15 cellular contexts compared by ENCODE assay signal in the genomic region with DNA sequence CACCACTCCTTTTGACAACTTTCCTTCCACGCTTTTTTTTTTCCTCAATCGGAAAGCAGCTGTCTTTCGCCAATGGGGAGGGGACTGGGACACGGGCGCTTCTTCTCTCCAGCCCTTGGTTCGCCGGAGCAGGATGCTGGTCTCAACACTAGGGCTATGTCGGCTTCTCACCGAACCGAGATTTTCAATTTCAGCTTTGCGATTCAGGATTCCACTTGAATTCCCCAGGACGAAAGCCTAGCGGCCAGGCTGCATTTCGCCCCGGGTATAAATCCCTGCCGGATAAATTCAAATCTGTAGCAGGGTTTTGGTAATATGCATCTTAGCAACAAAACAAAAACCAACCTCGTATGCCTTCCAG. TPM values are rescaled to one million over a fixed set of nuclear protein-coding genes. Genes with fewer than 3 reads are reported as not detected.
DNase-seq lines count a peak whose midpoint lies in the region; ATAC-seq, FAIRE-seq and TF ChIP-seq lines count a peak whose summit lies in the region.
"Had no signal": no experiment of that assay in that cellular context is flagged by ENCODE, and none has a peak within 500 bp of the region (broad histone marks: within the 10 kb centered on the region; RNA-seq: fewer than 3 reads in every experiment).

No MANE protein-coding gene starts in this region.

- peaks cover 83% of the 10 kb centered on the region for H3K27me3 Mint-ChIP-seq in activated CD4-positive, alpha-beta T cell treated with anti-CD3 and anti-CD28 coated beads, Interleukin-2, amount 10 ng/mL, durations not matched to agents 7 days and 5 days

- TF ChIP-seq CTCF in endothelial cell of umbilical vein (IDR thresholded peaks at IDR 0.05; ENCODE audit: extremely low read depth in 1 of 2, insufficient read depth in 1 of 2, low read depth in 1 of 2, low read length in 2 of 2) = no peak
- TF ChIP-seq CTCF in upper lobe of left lung (IDR thresholded peaks at IDR 0.05) = no peak

- no peak overlapping the region for H3K27ac ChIP-seq in HUES64 (ENCODE audit: low read depth, low read length)
- no peak overlapping the region for H3K27ac ChIP-seq in endothelial cell of umbilical vein (ENCODE audit: insufficient read depth, low read depth, low read length)
- H3K27ac ChIP-seq in neuronal stem cell (replicated peaks; ENCODE audit: low read length) = no peak overlapping the region
- no peak overlapping the region for H3K27ac ChIP-seq in upper lobe of left lung
- H3K27ac ChIP-seq: vagina, WERI-Rb-1 had no signal

- POLR2A ChIA-PET in activated CD4-positive, alpha-beta T cell treated with anti-CD3 and anti-CD28 coated beads, Interleukin-2, amount 10 ng/mL, durations not matched to agents 7 days and 5 days (lab: Charles Lee) = no interaction called here
- POLR2A ChIA-PET in endothelial cell of umbilical vein (lab: Charles Lee) = no interaction called here

- peaks cover 2% of the 10 kb centered on the region for H3K36me3 Mint-ChIP-seq in activated CD4-positive, alpha-beta T cell treated with anti-CD3 and anti-CD28 coated beads, Interleukin-2, amount 10 ng/mL, durations not matched to agents 7 days and 5 days (ENCODE audit: low read depth)

- H3K9me1 ChIP-seq in endothelial cell of umbilical vein (replicated peaks; ENCODE audit: control insufficient read depth, extremely low read depth, insufficient read depth, low read length) = no peaks in the 10 kb centered on the region

- peak overlapping the region; percentile 72 for H3K27ac Mint-ChIP-seq in activated CD4-positive, alpha-beta T cell treated with anti-CD3 and anti-CD28 coated beads, Interleukin-2, amount 10 ng/mL, durations not matched to agents 7 days and 5 days

- CTCF ChIA-PET in activated CD4-positive, alpha-beta T cell treated with anti-CD3 and anti-CD28 coated beads, Interleukin-2, amount 10 ng/mL, durations not matched to agents 7 days and 5 days (lab: Charles Lee) = no interaction called here
- CTCF ChIA-PET in endothelial cell of umbilical vein (lab: Charles Lee) = interaction anchor here (0.9 kb wide), 1 partner anchor 8 kb away, joined by 3 read pairs; no protein-coding TSS in a partner anchor

- H3K4ac ChIP-seq in neuronal stem cell (ENCODE audit: low read length) = no peak overlapping the region

- H3K79me2 ChIP-seq in endothelial cell of umbilical vein (ENCODE audit: control insufficient read depth, insufficient read depth, low read length) = no peaks in the 10 kb centered on the region

- no peak overlapping the region for H4K91ac ChIP-seq in neuronal stem cell (ENCODE audit: low read depth, low read length, poor library complexity)

- H3K4me3 ChIP-seq in HUES64 (ENCODE audit: low read length) (peak overlapping the region; percentile 51), endothelial cell of umbilical vein (replicated peaks in 1 of 3; ENCODE audit: insufficient read depth in 1 of 3, low read depth in 1 of 3, low read length in 3 of 3) (peak overlapping the region in 1 of 3 experiments; percentile 30), neuronal stem cell (ENCODE audit: low read length in 2 of 2) (peak overlapping the region in 1 of 2 donors; percentile 43), upper lobe of left lung (no peak overlapping the region)

- H3K4me1 ChIP-seq in HUES64 (ENCODE audit: insufficient read depth, low read length) (peaks cover 29% of the 10 kb centered on the region), endothelial cell of umbilical vein (ENCODE audit: control insufficient read depth, extremely low read depth, insufficient read depth, low read length) (peaks cover 6% of the 10 kb centered on the region), neuronal stem cell (ENCODE audit: control insufficient read depth in 2 of 2, insufficient read depth in 1 of 2, low read depth in 1 of 2, low read length in 2 of 2) (peaks cover 7 to 9% of the 10 kb centered on the region in 2 donors), upper lobe of left lung (peaks cover 5 to 18% (median 11%) of the 10 kb centered on the region in 4 donors)

- no peak overlapping the region for H2BK5ac ChIP-seq in neuronal stem cell (ENCODE audit: low read length)

- no peak overlapping the region for H3K14ac ChIP-seq in neuronal stem cell (ENCODE audit: low read length)

- peak overlapping the region; percentile 30 for H3K4me3 Mint-ChIP-seq in activated CD4-positive, alpha-beta T cell treated with anti-CD3 and anti-CD28 coated beads, Interleukin-2, amount 10 ng/mL, durations not matched to agents 7 days and 5 days

- 0% methylated on average over 16 of the region's 17 CpGs for WGBS in HUES64
- no CpG with 5 or more reads among the region's 17 CpGs for WGBS in neuronal stem cell (ENCODE audit: extremely low coverage in 2 of 2, insufficient read length in 2 of 2, insufficient replicate concordance in 1 of 2), 2 donors
- 10 to 11% methylated on average over 17 of the region's 17 CpGs for WGBS in upper lobe of left lung, 2 donors

- H3K9me3 Mint-ChIP-seq in activated CD4-positive, alpha-beta T cell treated with anti-CD3 and anti-CD28 coated beads, Interleukin-2, amount 10 ng/mL, durations not matched to agents 7 days and 5 days = peaks cover 5% of the 10 kb centered on the region

- no peak overlapping the region for H2BK12ac ChIP-seq in neuronal stem cell (ENCODE audit: low read length)

- H3K36me3 ChIP-seq in HUES64 (ENCODE audit: insufficient read depth, low read length) (no peaks in the 10 kb centered on the region), endothelial cell of umbilical vein (ENCODE audit: control insufficient read depth in 2 of 2, extremely low read depth in 1 of 2, insufficient read depth in 2 of 2, low read length in 2 of 2) (no peaks in the 10 kb centered on the region), neuronal stem cell (replicated peaks in 1 of 2; ENCODE audit: control insufficient read depth in 2 of 2, insufficient read depth in 2 of 2, low read length in 2 of 2) (no peaks in the 10 kb centered on the region), upper lobe of left lung (no peaks in the 10 kb centered on the region)
- H3K36me3 ChIP-seq: vagina, WERI-Rb-1 had no signal

- dilution Hi-C loops in endothelial cell of umbilical vein (cut with MboI; ENCODE audit: extremely low pct_ligation_motif_present, low sequenced_read_pairs) = no loop called here

- no TSS peak for BruUV-seq in endothelial cell of umbilical vein (replicated peaks; lab: Mats Ljungman, UMichigan)

- H2BK15ac ChIP-seq in neuronal stem cell (ENCODE audit: low read length) = no peak overlapping the region

- FAIRE-seq in endothelial cell of umbilical vein (lab: Jason Lieb, UNC) = no peak
- FAIRE-seq: GM18507 had no signal

- intact Hi-C loops in endothelial cell of umbilical vein (cut with micrococcal nuclease) = loop anchor here (5.0 kb wide), 1 partner anchor 273 kb away; no protein-coding TSS in a partner anchor

- TF ChIP-seq EP300 in upper lobe of left lung (IDR thresholded peaks at IDR 0.05) = no peak

- no peak overlapping the region for H3K18ac ChIP-seq in neuronal stem cell (ENCODE audit: low read length)

- no peak for ATAC-seq in upper lobe of left lung (ENCODE audit: low FRiP score in 2 of 2)
- no peak for ATAC-seq in HG03342 (IDR thresholded peaks at IDR 0.05; ENCODE audit: unreplicated experiment)

- H3K79me1 ChIP-seq in neuronal stem cell (ENCODE audit: low read depth, low read length) = no peaks in the 10 kb centered on the region

- H3K23ac ChIP-seq in neuronal stem cell (ENCODE audit: low read depth, low read length, poor library complexity) = no peak overlapping the region

- H3K4me2 ChIP-seq in endothelial cell of umbilical vein (ENCODE audit: insufficient read depth, low read length) = peak overlapping the region; percentile 34
- H3K4me2 ChIP-seq in neuronal stem cell (ENCODE audit: insufficient read depth, low read length, poor library complexity, severe bottlenecking) = peak overlapping the region; percentile 89

- no peak for DNase-seq in activated CD4-positive, alpha-beta T cell treated with anti-CD3 and anti-CD28 coated beads, Interleukin-2, amount 10 ng/mL, durations not matched to agents 7 days and 5 days
- DNase-seq in activated CD4-positive, alpha-beta T cell treated with anti-CD3 and anti-CD28 coated beads for 48 hours = no peak
- DNase-seq in endothelial cell of umbilical vein (ENCODE audit: low read depth, low spot score) (no peak), neuronal stem cell (ENCODE audit: low spot score) (no peak), NCI-H1694 treated with DMSO at 0.1 percent for 48 hours (lab: John Stamatoyannopoulos, UW) (no peak), upper lobe of left lung (no peak)
- DNase-seq: activated effector memory CD4-positive, alpha-beta T cell treated with anti-CD3 and anti-CD28 coated beads, Interleukin-2, amount 50 U/mL, for 16 hours; NCI-H524 treated with DMSO at 0.1 percent for 48 hours; SHP77 treated with DMSO at 0.1 percent for 48 hours; WERI-Rb-1 had no signal

- H3K27me3 ChIP-seq in HUES64 (ENCODE audit: insufficient read depth, low read length) = peaks cover 100% of the 10 kb centered on the region
- peaks cover 76 to 100% of the 10 kb centered on the region in 2 experiments for H3K27me3 ChIP-seq in endothelial cell of umbilical vein (ENCODE audit: control insufficient read depth in 2 of 2, insufficient read depth in 2 of 2, low read length in 2 of 2)
- H3K27me3 ChIP-seq in neuronal stem cell (ENCODE audit: control insufficient read depth in 3 of 3, insufficient read depth in 3 of 3, low read depth in 1 of 3, low read length in 3 of 3) = peaks cover 25 to 97% (median 70%) of the 10 kb centered on the region in 3 experiments
- peaks cover 0 to 80% (median 37%) of the 10 kb centered on the region in 4 donors for H3K27me3 ChIP-seq in upper lobe of left lung

- H3K9ac ChIP-seq in HUES64 (ENCODE audit: low read depth, low read length) (no peak overlapping the region), endothelial cell of umbilical vein (replicated peaks; ENCODE audit: extremely low read depth, insufficient read depth, low read length) (no peak overlapping the region), neuronal stem cell (ENCODE audit: low read depth, low read length, poor library complexity) (no peak overlapping the region)

- TF ChIP-seq POLR2A in endothelial cell of umbilical vein (IDR thresholded peaks at IDR 0.05; ENCODE audit: low read depth, low read length) (no peak), upper lobe of left lung (IDR thresholded peaks at IDR 0.05) (no peak)

- peaks cover 6% of the 10 kb centered on the region for H3K4me1 Mint-ChIP-seq in activated CD4-positive, alpha-beta T cell treated with anti-CD3 and anti-CD28 coated beads, Interleukin-2, amount 10 ng/mL, durations not matched to agents 7 days and 5 days

- no peak overlapping the region for H2AK5ac ChIP-seq in neuronal stem cell (ENCODE audit: low read depth, low read length)

- H2BK120ac ChIP-seq in neuronal stem cell (ENCODE audit: low read depth, low read length) = no peak overlapping the region

- H3K9me3 ChIP-seq in HUES64 (ENCODE audit: insufficient read depth, low read depth, low read length) = no peaks in the 10 kb centered on the region
- H3K9me3 ChIP-seq in endothelial cell of umbilical vein (replicated peaks; ENCODE audit: control insufficient read depth, insufficient read depth, low read length) = no peaks in the 10 kb centered on the region
- H3K9me3 ChIP-seq in neuronal stem cell (replicated peaks in 1 of 2; ENCODE audit: control insufficient read depth in 2 of 2, insufficient read depth in 1 of 2, low read depth in 1 of 2, low read length in 2 of 2) = peaks cover 0 to under 1% of the 10 kb centered on the region in 2 donors
- no peaks in the 10 kb centered on the region for H3K9me3 ChIP-seq in upper lobe of left lung
- H3K9me3 ChIP-seq: vagina had no signal

- no peak overlapping the region for H4K8ac ChIP-seq in neuronal stem cell (ENCODE audit: low read depth, low read length)

- H4K20me1 ChIP-seq in endothelial cell of umbilical vein (replicated peaks; ENCODE audit: control insufficient read depth, extremely low read depth, insufficient read depth, low read length) = no peaks in the 10 kb centered on the region

- H2AFZ ChIP-seq in endothelial cell of umbilical vein (ENCODE audit: low read depth, low read length) = no peak overlapping the region
- peak overlapping the region; percentile 92 for H2AFZ ChIP-seq in neuronal stem cell (ENCODE audit: low read length)

RNA-seq across cellular contexts. Expression of a gene that starts 7.9 kb away (rescaled TPM):
- under 1 TPM; 0.17 to 0.20 TPM for total RNA-seq in activated CD4-positive, alpha-beta T cell treated with anti-CD3 and anti-CD28 coated beads, Interleukin-2, amount 10 ng/mL, durations not matched to agents 7 days and 5 days
- polyA plus RNA-seq in HUES64 (2013, experiment 1 of 2) = 0.30 TPM
- polyA plus RNA-seq in HUES64 (2013, experiment 2 of 2) = 0.57 TPM
- total RNA-seq in endothelial cell of umbilical vein = 0.39 and 1.1 TPM in 2 replicates
- 0.27 and 0.30 TPM in 2 replicates for polyA plus RNA-seq in endothelial cell of umbilical vein
- polyA plus RNA-seq in endothelial cell of umbilical vein (2011; cell fraction: cytosol; rRNA removed) = 0.21 and 0.32 TPM in 2 replicates
- 2.9 and 3.4 TPM in 2 replicates for polyA plus RNA-seq in endothelial cell of umbilical vein (2011; cell fraction: nucleus; rRNA removed)
- polyA plus RNA-seq in endothelial cell of umbilical vein (2012) = 0.08 and 0.52 TPM in 2 replicates
- polyA minus RNA-seq in endothelial cell of umbilical vein = 0.10 and 0.25 TPM in 2 replicates
- not detected for polyA minus RNA-seq in endothelial cell of umbilical vein (2011; cell fraction: cytosol; rRNA and poly(A)+ RNA removed)
- polyA minus RNA-seq in endothelial cell of umbilical vein (2011; cell fraction: nucleus; rRNA and poly(A)+ RNA removed) = 0.53 TPM in 2 replicates
- polyA plus RNA-seq in neuronal stem cell (2013, experiment 1 of 2) = 0.04 TPM
- polyA plus RNA-seq in neuronal stem cell (2013, experiment 2 of 2) = 0.04 TPM
- not detected for total RNA-seq in upper lobe of left lung
- total RNA-seq: chondrocyte, vagina had no signal
